21 cellular contexts compared by ENCODE assay signal in the genomic region with DNA sequence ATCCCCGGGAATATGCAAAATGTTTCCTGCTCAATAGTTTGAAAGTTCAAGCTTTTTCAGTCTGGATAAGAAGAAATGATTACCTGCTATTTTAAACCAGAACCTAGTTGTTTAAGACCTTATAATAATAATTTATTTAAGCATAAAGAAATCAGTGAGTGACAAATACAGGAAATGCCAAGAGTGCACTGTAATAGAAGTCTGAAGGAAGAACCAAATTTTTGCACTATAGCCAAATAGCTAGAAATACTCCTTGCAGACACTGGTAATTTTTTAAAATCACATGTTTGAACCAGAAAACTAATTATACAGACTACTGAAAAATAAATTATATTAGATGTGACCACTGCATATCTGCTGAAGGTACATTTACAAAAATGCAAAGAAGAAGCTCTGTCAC.
A peak's percentile ranks its signal among the peaks of the same experiment; 100 is the strongest.
DNase-seq lines count a peak whose midpoint lies in the region; TF ChIP-seq lines count a peak whose summit lies in the region.
"Had no signal": no experiment of that assay in that cellular context is flagged by ENCODE, and none has a peak within 500 bp of the region (broad histone marks: within the 10 kb centered on the region; RNA-seq: fewer than 3 reads in every experiment).

No MANE protein-coding gene starts in this region.

- H3K27me3 ChIP-seq in skeletal muscle satellite cell (ENCODE audit: control insufficient read depth, insufficient read depth, low read length), result no peaks in the 10 kb centered on the region
- H3K27me3 ChIP-seq: BLaER1, gastroesophageal sphincter, ovary, sigmoid colon had no signal

- H3K4me2 ChIP-seq in skeletal muscle satellite cell (ENCODE audit: low read length), result peak overlapping the region; percentile 5
- H3K4me2 ChIP-seq: BLaER1, KMS-11 had no signal

- peak; percentile 59 for DNase-seq in GM03348 (ENCODE audit: low spot score)
- DNase-seq in amniotic epithelial cell (ENCODE audit: low read depth), result peak; percentile 36
- peak; percentile 36 for DNase-seq in fibroblast of mammary gland (ENCODE audit: low read depth)
- no peak for DNase-seq in pons (ENCODE audit: low spot score)
- no peak for DNase-seq in GM20000 (ENCODE audit: low spot score)
- no peak for DNase-seq in KG1 (lab: John Stamatoyannopoulos, UW)
- DNase-seq: activated CD4-positive, alpha-beta memory T cell treated with anti-CD3 and anti-CD28 coated beads, Interleukin-2, amount 10 ng/mL, durations not matched to agents 7 days and 5 days; activated naive CD4-positive, alpha-beta T cell treated with anti-CD3 and anti-CD28 coated beads, Interleukin-2, amount 50 U/mL, for 16 hours; activated T-cell treated with anti-CD3 and anti-CD28 coated beads, Interleukin-2, amount 50 U/mL, for 24 hours; caudate nucleus; effector memory CD4-positive, alpha-beta T cell; left ventricle myocardium superior; NCI-H2171 treated with DMSO at 0.1 percent for 48 hours; ovary; RPMI8226; sigmoid colon; stimulated activated CD4-positive, alpha-beta T cell treated with anti-CD3 and anti-CD28 coated beads, Interleukin-2, amount 100 ng/mL, for 48 hours had no signal

- H3K36me3 ChIP-seq in skeletal muscle satellite cell (ENCODE audit: insufficient read depth, low read length), result no peaks in the 10 kb centered on the region
- H3K36me3 ChIP-seq: ovary, sigmoid colon had no signal

- TF ChIP-seq CTCF in fibroblast of mammary gland (conservative IDR thresholded peaks at IDR 0.05; ENCODE audit: control insufficient read depth, insufficient read depth, low read depth, low read length), result no peak
- no peak for TF ChIP-seq CTCF in GM20000 (IDR thresholded peaks at IDR 0.05; ENCODE audit: extremely low read depth, missing control alignments)

- H3K9ac ChIP-seq in skeletal muscle satellite cell (ENCODE audit: low read depth, low read length), result no peak overlapping the region
- H3K9ac ChIP-seq: BLaER1, KMS-11 had no signal

- H3K9me3 ChIP-seq in skeletal muscle satellite cell (replicated peaks; ENCODE audit: low read length), result no peaks in the 10 kb centered on the region
- H3K9me3 ChIP-seq: BLaER1, gastroesophageal sphincter, ovary, sigmoid colon had no signal

- peaks cover 16% of the 10 kb centered on the region for H3K4me1 ChIP-seq in skeletal muscle satellite cell (ENCODE audit: control insufficient read depth, insufficient read depth, low read length)
- H3K4me1 ChIP-seq: gastroesophageal sphincter had no signal

- H3K4me3 ChIP-seq in fibroblast of mammary gland (ENCODE audit: control insufficient read depth, low read depth, low read length) (no peak overlapping the region), skeletal muscle satellite cell (ENCODE audit: low read length) (no peak overlapping the region)
- H3K4me3 ChIP-seq: BLaER1, gastroesophageal sphincter, ovary, sigmoid colon had no signal

Comparison
In these comparisons a context has a peak if more than half of its experiments do, and no peak if none do; other contexts are left out.
1. DNase-seq: peak in GM03348 (single experiment), amniotic epithelial cell (single experiment) and fibroblast of mammary gland (single experiment); none in pons (single experiment), GM20000 (single experiment) and KG1 (single experiment).